Comparison of ENCODE assay signal across 13 cellular contexts in genomic region chr4:4637710-4638109, GRCh38.
A peak's percentile ranks its signal among the peaks of the same experiment; 100 is the strongest.
DNase-seq lines count a peak whose midpoint lies in the region; ATAC-seq lines count a peak whose summit lies in the region.
"Had no signal": no experiment of that assay in that cellular context is flagged by ENCODE, and none has a peak within 500 bp of the region (broad histone marks: within the 10 kb centered on the region; RNA-seq: fewer than 3 reads in every experiment).

No MANE protein-coding gene starts in this region.

- H3K4me1 Mint-ChIP-seq in activated T-cell treated with anti-CD3 and anti-CD28 coated beads, Interleukin-2, amount 50 U/mL, for 4 hours (ENCODE audit: low read depth), result no peaks in the 10 kb centered on the region
- H3K4me1 Mint-ChIP-seq: activated naive CD4-positive, alpha-beta T cell treated with anti-CD3 and anti-CD28 coated beads, Interleukin-2, amount 50 U/mL, for 24 hours had no signal

- no peak for DNase-seq in activated T-cell treated with anti-CD3 and anti-CD28 coated beads, Interleukin-2, amount 50 U/mL, for 4 hours
- no peak for DNase-seq in activated T-cell treated with anti-CD3 and anti-CD28 coated beads for 4 hours
- no peak for DNase-seq in NCI-H748 treated with DMSO at 0.1 percent for 48 hours (lab: John Stamatoyannopoulos, UW)
- DNase-seq in NCI-H510A (lab: John Stamatoyannopoulos, UW), result no peak
- DNase-seq in substantia nigra (lab: John Stamatoyannopoulos, UW), result no peak
- DNase-seq: activated CD4-positive, CD25-positive, alpha-beta regulatory T cell treated with anti-CD3 and anti-CD28 coated beads, Interleukin-2, amount 50 U/mL, for 72 hours; NCI-H187 treated with DMSO at 0.1 percent for 48 hours; nucleus accumbens had no signal

- no peak overlapping the region for H3K4me3 Mint-ChIP-seq in activated T-cell treated with anti-CD3 and anti-CD28 coated beads, Interleukin-2, amount 50 U/mL, for 4 hours
- H3K4me3 Mint-ChIP-seq: activated naive CD4-positive, alpha-beta T cell treated with anti-CD3 and anti-CD28 coated beads, Interleukin-2, amount 50 U/mL, for 24 hours; GM23338 had no signal

- H3K27me3 Mint-ChIP-seq in activated T-cell treated with anti-CD3 and anti-CD28 coated beads, Interleukin-2, amount 50 U/mL, for 4 hours (ENCODE audit: low read depth), result no peaks in the 10 kb centered on the region
- H3K27me3 Mint-ChIP-seq: activated naive CD4-positive, alpha-beta T cell treated with anti-CD3 and anti-CD28 coated beads, Interleukin-2, amount 50 U/mL, for 24 hours had no signal

- H3K36me3 Mint-ChIP-seq in activated T-cell treated with anti-CD3 and anti-CD28 coated beads, Interleukin-2, amount 50 U/mL, for 4 hours (ENCODE audit: insufficient read depth), result peaks cover 19% of the 10 kb centered on the region

- H3K27ac ChIP-seq in substantia nigra (ENCODE audit: low read depth, low read length, poor library complexity, severe bottlenecking), result no peak overlapping the region

- ATAC-seq in activated T-cell treated with anti-CD3 and anti-CD28 coated beads, Interleukin-2, amount 50 U/mL, for 4 hours, result peak; percentile 43 to 78
- ATAC-seq in GM19351 (IDR thresholded peaks at IDR 0.05; ENCODE audit: unreplicated experiment), result peak; percentile 85
- peak; percentile 90 for ATAC-seq in HG03103 (IDR thresholded peaks at IDR 0.05; ENCODE audit: low read depth, unreplicated experiment)
- ATAC-seq in esophagus mucosa, result peak; percentile 74
- ATAC-seq: GM23338 had no signal

- no peaks in the 10 kb centered on the region for H3K9me3 Mint-ChIP-seq in activated T-cell treated with anti-CD3 and anti-CD28 coated beads, Interleukin-2, amount 50 U/mL, for 4 hours
